In genomic region chr6:90080876-90081464, GRCh38 we compare ENCODE assay signal across 8 cellular contexts.
DNase-seq lines count a peak whose midpoint lies in the region; ATAC-seq, FAIRE-seq and TF ChIP-seq lines count a peak whose summit lies in the region.

No MANE protein-coding gene starts in this region.

- no peak for TF ChIP-seq CTCF in activated CD8-positive, alpha-beta T cell treated with anti-CD3 and anti-CD28 coated beads for 36 hours (IDR thresholded peaks at IDR 0.05)
- TF ChIP-seq CTCF in pancreas (IDR thresholded peaks at IDR 0.05): no peak

- no peak overlapping the region for H3K4me3 ChIP-seq in pancreas

- ATAC-seq in GM19043 (IDR thresholded peaks at IDR 0.05; ENCODE audit: low read depth, unreplicated experiment): peak; percentile 52
- peak; percentile 87 for ATAC-seq in HG03159 (IDR thresholded peaks at IDR 0.05; ENCODE audit: unreplicated experiment)
- ATAC-seq in activated CD8-positive, alpha-beta T cell treated with anti-CD3 and anti-CD28 coated beads for 36 hours: peak; percentile 62
- ATAC-seq in pancreas: no peak
- no peak for ATAC-seq in left lobe of liver

- H3K36me3 Mint-ChIP-seq in activated CD8-positive, alpha-beta T cell treated with anti-CD3 and anti-CD28 coated beads for 36 hours (ENCODE audit: low read depth): peaks cover 55% of the 10 kb centered on the region

- no peaks in the 10 kb centered on the region for H3K36me3 ChIP-seq in pancreas

- H3K4me3 Mint-ChIP-seq in activated CD8-positive, alpha-beta T cell treated with anti-CD3 and anti-CD28 coated beads for 36 hours: peak overlapping the region; percentile 96

- DNase-seq in activated CD8-positive, alpha-beta T cell treated with anti-CD3 and anti-CD28 coated beads for 36 hours: peak; percentile 96
- DNase-seq in stimulated activated CD4-positive, alpha-beta T cell treated with anti-CD3 and anti-CD28 coated beads, Interleukin-12 subunit alpha, Interleukin-12 subunit beta, amount 100 ng/mL, for 48 hours (ENCODE audit: low read depth in 2 of 3, low spot score in 1 of 3): peak; percentile 69 to 79 (median 72)
- DNase-seq in DMS153 (lab: John Stamatoyannopoulos, UW): no peak
- DNase-seq in SIG-M5 (lab: John Stamatoyannopoulos, UW): no peak
- DNase-seq in pancreas: no peak
- no peak for DNase-seq in left lobe of liver (ENCODE audit: low spot score)

- H3K27ac ChIP-seq in pancreas: no peak overlapping the region

- no peaks in the 10 kb centered on the region for H3K27me3 ChIP-seq in pancreas

- H3K4me1 Mint-ChIP-seq in activated CD8-positive, alpha-beta T cell treated with anti-CD3 and anti-CD28 coated beads for 36 hours (ENCODE audit: low read depth): peaks cover 72% of the 10 kb centered on the region

- no peak for FAIRE-seq in pancreas (lab: Jason Lieb, UNC)

- H3K27ac Mint-ChIP-seq in activated CD8-positive, alpha-beta T cell treated with anti-CD3 and anti-CD28 coated beads for 36 hours: peak overlapping the region; percentile 99

- H3K9me3 Mint-ChIP-seq in activated CD8-positive, alpha-beta T cell treated with anti-CD3 and anti-CD28 coated beads for 36 hours: no peaks in the 10 kb centered on the region

- H3K9me3 ChIP-seq in pancreas: no peaks in the 10 kb centered on the region

- CTCF ChIA-PET in activated CD8-positive, alpha-beta T cell treated with anti-CD3 and anti-CD28 coated beads for 36 hours (lab: Charles Lee): interaction anchor here (0.6 to 1.8 kb wide), 8 partner anchors 28 to 192 kb away, joined by 3 to 5 read pairs (median 3); no protein-coding TSS in a partner anchor

- no peaks in the 10 kb centered on the region for H3K4me1 ChIP-seq in pancreas

- WGBS in pancreas, 2 donors: 84 to 93% methylated on average over 9 of the region's 9 CpGs

- no peaks in the 10 kb centered on the region for H3K27me3 Mint-ChIP-seq in activated CD8-positive, alpha-beta T cell treated with anti-CD3 and anti-CD28 coated beads for 36 hours

- POLR2A ChIA-PET in activated CD8-positive, alpha-beta T cell treated with anti-CD3 and anti-CD28 coated beads for 36 hours (lab: Charles Lee): interaction anchor here (0.5 to 2.2 kb wide), 28 partner anchors 8 to 392 kb away, joined by 3 to 13 read pairs (median 4); no protein-coding TSS in a partner anchor

- intact Hi-C loops in activated CD8-positive, alpha-beta T cell treated with anti-CD3 and anti-CD28 coated beads for 36 hours (cut with micrococcal nuclease): loop anchor here (2.0 to 5.0 kb wide), 6 partner anchors 28 to 391 kb away; no protein-coding TSS in a partner anchor
- intact Hi-C loops in pancreas (cut with DNase I): no loop called here

Comparison
In these comparisons a context has a peak if more than half of its experiments do, and no peak if none do; other contexts are left out.
1. ATAC-seq: peak in GM19043 (single experiment), HG03159 (single experiment) and activated CD8-positive, alpha-beta T cell treated with anti-CD3 and anti-CD28 coated beads for 36 hours (single experiment); none in pancreas (0 of 4) and left lobe of liver (single experiment).
2. DNase-seq: peak in activated CD8-positive, alpha-beta T cell treated with anti-CD3 and anti-CD28 coated beads for 36 hours (single experiment) and stimulated activated CD4-positive, alpha-beta T cell treated with anti-CD3 and anti-CD28 coated beads, Interleukin-12 subunit alpha, Interleukin-12 subunit beta, amount 100 ng/mL, for 48 hours (3 of 3); none in DMS153 (single experiment), SIG-M5 (single experiment), pancreas (0 of 6) and left lobe of liver (single experiment).